8 cellular contexts compared by ENCODE assay signal in the genomic region with DNA sequence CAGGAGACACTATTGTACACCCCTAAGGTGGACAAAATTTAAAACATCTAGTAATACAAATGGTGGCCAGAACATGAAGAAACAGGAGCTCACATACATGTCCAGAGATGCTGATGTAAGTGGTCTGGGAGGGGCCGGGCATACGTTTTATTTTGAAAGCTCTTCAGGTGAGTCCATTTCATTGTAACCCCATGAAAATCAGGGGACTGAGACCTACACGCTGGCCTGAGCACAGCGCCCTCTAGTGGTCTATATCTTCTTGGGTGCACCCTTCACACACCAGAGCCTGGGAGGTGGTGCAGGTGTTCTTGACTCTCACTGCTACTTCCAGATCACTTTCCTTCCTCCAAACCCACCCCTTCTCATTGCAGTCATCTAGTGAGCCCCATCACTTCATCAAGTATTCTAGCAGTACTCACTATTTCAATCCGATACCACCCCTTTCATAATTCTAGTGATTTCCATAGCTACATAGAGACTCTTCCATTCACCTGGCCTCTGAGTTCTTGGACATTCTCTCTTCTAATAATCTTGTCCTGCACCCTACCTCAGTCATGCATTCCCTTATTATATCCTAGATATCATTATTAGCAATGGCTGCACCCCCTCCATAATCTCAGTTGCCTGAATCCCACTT. TPM values are rescaled to one million over a fixed set of nuclear protein-coding genes. Genes with fewer than 3 reads are reported as not detected.
DNase-seq lines count a peak whose midpoint lies in the region; ATAC-seq, FAIRE-seq and TF ChIP-seq lines count a peak whose summit lies in the region.

No MANE protein-coding gene starts in this region.

- no peak overlapping the region for H3K4me3 Mint-ChIP-seq in CD4-positive, alpha-beta T cell
- H3K4me3 Mint-ChIP-seq in WTC11 (no peak overlapping the region), chondrocyte (ENCODE audit: unreplicated experiment) (no peak overlapping the region), natural killer cell (no peak overlapping the region)

- peaks cover 43% of the 10 kb centered on the region for H3K4me1 Mint-ChIP-seq in CD4-positive, alpha-beta T cell (ENCODE audit: low read depth)
- peaks cover 23% of the 10 kb centered on the region for H3K4me1 Mint-ChIP-seq in WTC11
- peaks cover 31% of the 10 kb centered on the region for H3K4me1 Mint-ChIP-seq in chondrocyte (ENCODE audit: low read depth)
- peaks cover 0 to 7% of the 10 kb centered on the region in 2 donors for H3K4me1 Mint-ChIP-seq in natural killer cell

- H3K9me3 Mint-ChIP-seq in CD4-positive, alpha-beta T cell, result no peaks in the 10 kb centered on the region
- H3K9me3 Mint-ChIP-seq in WTC11 (no peaks in the 10 kb centered on the region), chondrocyte (ENCODE audit: low read depth) (no peaks in the 10 kb centered on the region), natural killer cell (no peaks in the 10 kb centered on the region)

- intact Hi-C loops in CD4-positive, alpha-beta T cell (cut with DNase I, micrococcal nuclease), result loop anchor here in 1 of 2 experiments (1.0 kb wide), 1 partner anchor 102 kb away; no protein-coding TSS in a partner anchor
- intact Hi-C loops in natural killer cell (cut with micrococcal nuclease), result loop anchor here (1.0 to 5.0 kb wide), 2 partner anchors 102 to 799 kb away; no protein-coding TSS in a partner anchor

- H3K36me3 Mint-ChIP-seq in CD4-positive, alpha-beta T cell (ENCODE audit: low read depth), result no peaks in the 10 kb centered on the region
- H3K36me3 Mint-ChIP-seq in WTC11, result no peaks in the 10 kb centered on the region
- H3K36me3 Mint-ChIP-seq in chondrocyte (ENCODE audit: low read depth), result no peaks in the 10 kb centered on the region
- H3K36me3 Mint-ChIP-seq in natural killer cell, result no peaks in the 10 kb centered on the region

- H3K27ac ChIP-seq in CD4-positive, alpha-beta T cell (ENCODE audit: low read depth, low read length), result no peak overlapping the region

- peak; percentile 91 for FAIRE-seq in GM19239 (lab: Jason Lieb, UNC)

- no peak for ATAC-seq in CD4-positive, alpha-beta T cell (ENCODE audit: poor library complexity)
- ATAC-seq in WTC11 (peak; percentile 96), natural killer cell (peak; percentile 73 to 85 (median 80)), HG03108 (IDR thresholded peaks at IDR 0.05; ENCODE audit: unreplicated experiment) (no peak), HG02763 (IDR thresholded peaks at IDR 0.05; ENCODE audit: unreplicated experiment) (no peak)

- peak overlapping the region; percentile 4 for H3K27ac Mint-ChIP-seq in CD4-positive, alpha-beta T cell
- H3K27ac Mint-ChIP-seq in WTC11, result no peak overlapping the region
- H3K27ac Mint-ChIP-seq in chondrocyte (ENCODE audit: unreplicated experiment), result no peak overlapping the region
- no peak overlapping the region for H3K27ac Mint-ChIP-seq in natural killer cell

- POLR2A ChIA-PET in CD4-positive, alpha-beta T cell (lab: Charles Lee), result interaction anchor here (0.9 kb wide), 1 partner anchor 102 kb away, joined by 4 read pairs; no protein-coding TSS in a partner anchor
- POLR2A ChIA-PET in WTC11 (lab: Charles Lee), result no interaction called here

- peak; percentile 28 to 54 (median 40) for DNase-seq in CD4-positive, alpha-beta T cell
- DNase-seq in GM19239 (ENCODE audit: insufficient read length, low spot score), result peak; percentile 46
- DNase-seq in KBM-7, result peak; percentile 69
- DNase-seq in WTC11 (ENCODE audit: low spot score), result peak; percentile 76
- no peak for DNase-seq in chondrocyte (ENCODE audit: low spot score)
- peak; percentile 46 for DNase-seq in natural killer cell

- H3K27me3 ChIP-seq in CD4-positive, alpha-beta T cell (ENCODE audit: control insufficient read depth, insufficient read depth, low read length), result no peaks in the 10 kb centered on the region

- CTCF ChIA-PET in CD4-positive, alpha-beta T cell (lab: Charles Lee), result interaction anchor here (0.7 to 2.8 kb wide), 8 partner anchors 14 to 1423 kb away, joined by 3 to 30 read pairs (median 6); a partner anchor contains a TSS
- CTCF ChIA-PET in WTC11 (lab: Charles Lee), result interaction anchor here (0.6 to 1.9 kb wide), 32 partner anchors 10 to 792 kb away, joined by 3 to 45 read pairs (median 4); a partner anchor contains a TSS

- in situ Hi-C loops in KBM-7 (cut with MboI; ENCODE audit: low pct_unique_long_range_greater_than_20kb, low sequenced_read_pairs), result loop anchor here (25.0 kb wide), 1 partner anchor 99 kb away; no protein-coding TSS in a partner anchor

- H3K9me3 ChIP-seq in CD4-positive, alpha-beta T cell (ENCODE audit: control insufficient read depth, low read length), result no peaks in the 10 kb centered on the region

- peaks cover 14% of the 10 kb centered on the region for H3K27me3 Mint-ChIP-seq in CD4-positive, alpha-beta T cell
- H3K27me3 Mint-ChIP-seq in WTC11 (ENCODE audit: low read depth) (peaks cover 5% of the 10 kb centered on the region; the same call in 1 of the 2 replicates), chondrocyte (ENCODE audit: low read depth) (no peaks in the 10 kb centered on the region), natural killer cell (ENCODE audit: low read depth in 2 of 2) (peaks cover 25 to 27% of the 10 kb centered on the region in 2 donors)

- peak; percentile 71 for TF ChIP-seq CTCF in CD4-positive, alpha-beta T cell (IDR thresholded peaks at IDR 0.05)
- TF ChIP-seq CTCF in WTC11 (IDR thresholded peaks at IDR 0.05), result peak; percentile 95
- peak; percentile 81 for TF ChIP-seq CTCF in chondrocyte (IDR thresholded peaks at IDR 0.05)
- peak; percentile 79 for TF ChIP-seq CTCF in natural killer cell (IDR thresholded peaks at IDR 0.05)

TF ChIP-seq in WTC11, 78 proteins besides CTCF, POLR2A, EP300 and RAD21 (continues in another document):
- TF ChIP-seq ESRRA (CRISPR knock-in tag; IDR thresholded peaks at IDR 0.05; ENCODE audit: borderline replicate concordance) (no peak), JUN (CRISPR knock-in tag; IDR thresholded peaks at IDR 0.05) (no peak), ZNF671 (CRISPR knock-in tag; IDR thresholded peaks at IDR 0.05) (no peak), ZNF232 (CRISPR knock-in tag; IDR thresholded peaks at IDR 0.05) (no peak), ZNF121 (CRISPR knock-in tag; IDR thresholded peaks at IDR 0.05) (no peak), ZNF317 (CRISPR knock-in tag; IDR thresholded peaks at IDR 0.05; ENCODE audit: borderline replicate concordance, low read depth) (no peak)
- TF ChIP-seq, protein P1, sequence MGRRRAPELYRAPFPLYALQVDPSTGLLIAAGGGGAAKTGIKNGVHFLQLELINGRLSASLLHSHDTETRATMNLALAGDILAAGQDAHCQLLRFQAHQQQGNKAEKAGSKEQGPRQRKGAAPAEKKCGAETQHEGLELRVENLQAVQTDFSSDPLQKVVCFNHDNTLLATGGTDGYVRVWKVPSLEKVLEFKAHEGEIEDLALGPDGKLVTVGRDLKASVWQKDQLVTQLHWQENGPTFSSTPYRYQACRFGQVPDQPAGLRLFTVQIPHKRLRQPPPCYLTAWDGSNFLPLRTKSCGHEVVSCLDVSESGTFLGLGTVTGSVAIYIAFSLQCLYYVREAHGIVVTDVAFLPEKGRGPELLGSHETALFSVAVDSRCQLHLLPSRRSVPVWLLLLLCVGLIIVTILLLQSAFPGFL (CRISPR knock-in tag; IDR thresholded peaks at IDR 0.05; ENCODE audit: borderline replicate concordance), result no peak
- TF ChIP-seq, protein P2, sequence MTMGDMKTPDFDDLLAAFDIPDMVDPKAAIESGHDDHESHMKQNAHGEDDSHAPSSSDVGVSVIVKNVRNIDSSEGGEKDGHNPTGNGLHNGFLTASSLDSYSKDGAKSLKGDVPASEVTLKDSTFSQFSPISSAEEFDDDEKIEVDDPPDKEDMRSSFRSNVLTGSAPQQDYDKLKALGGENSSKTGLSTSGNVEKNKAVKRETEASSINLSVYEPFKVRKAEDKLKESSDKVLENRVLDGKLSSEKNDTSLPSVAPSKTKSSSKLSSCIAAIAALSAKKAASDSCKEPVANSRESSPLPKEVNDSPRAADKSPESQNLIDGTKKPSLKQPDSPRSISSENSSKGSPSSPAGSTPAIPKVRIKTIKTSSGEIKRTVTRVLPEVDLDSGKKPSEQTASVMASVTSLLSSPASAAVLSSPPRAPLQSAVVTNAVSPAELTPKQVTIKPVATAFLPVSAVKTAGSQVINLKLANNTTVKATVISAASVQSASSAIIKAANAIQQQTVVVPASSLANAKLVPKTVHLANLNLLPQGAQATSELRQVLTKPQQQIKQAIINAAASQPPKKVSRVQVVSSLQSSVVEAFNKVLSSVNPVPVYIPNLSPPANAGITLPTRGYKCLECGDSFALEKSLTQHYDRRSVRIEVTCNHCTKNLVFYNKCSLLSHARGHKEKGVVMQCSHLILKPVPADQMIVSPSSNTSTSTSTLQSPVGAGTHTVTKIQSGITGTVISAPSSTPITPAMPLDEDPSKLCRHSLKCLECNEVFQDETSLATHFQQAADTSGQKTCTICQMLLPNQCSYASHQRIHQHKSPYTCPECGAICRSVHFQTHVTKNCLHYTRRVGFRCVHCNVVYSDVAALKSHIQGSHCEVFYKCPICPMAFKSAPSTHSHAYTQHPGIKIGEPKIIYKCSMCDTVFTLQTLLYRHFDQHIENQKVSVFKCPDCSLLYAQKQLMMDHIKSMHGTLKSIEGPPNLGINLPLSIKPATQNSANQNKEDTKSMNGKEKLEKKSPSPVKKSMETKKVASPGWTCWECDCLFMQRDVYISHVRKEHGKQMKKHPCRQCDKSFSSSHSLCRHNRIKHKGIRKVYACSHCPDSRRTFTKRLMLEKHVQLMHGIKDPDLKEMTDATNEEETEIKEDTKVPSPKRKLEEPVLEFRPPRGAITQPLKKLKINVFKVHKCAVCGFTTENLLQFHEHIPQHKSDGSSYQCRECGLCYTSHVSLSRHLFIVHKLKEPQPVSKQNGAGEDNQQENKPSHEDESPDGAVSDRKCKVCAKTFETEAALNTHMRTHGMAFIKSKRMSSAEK (CRISPR knock-in tag; IDR thresholded peaks at IDR 0.05; ENCODE audit: borderline replicate concordance), result no peak

RNA-seq across cellular contexts. Expression of a gene that starts 4.3 kb away (rescaled TPM):
- 1 to 10 TPM in 1 of 2 experiments, under 1 TPM in 1; 0.69 to 1.3 TPM for total RNA-seq in CD4-positive, alpha-beta T cell
- 0.11 to 0.25 TPM (median 0.11 TPM) in 3 replicates for total RNA-seq in WTC11 (2021)
- 2.0 to 2.9 TPM (median 2.6 TPM) in 3 replicates for total RNA-seq in chondrocyte
- 1 to 10 TPM; 6.3 to 9.8 (median 6.8) TPM for total RNA-seq in natural killer cell

RNA-seq across cellular contexts. Expression of a gene that starts 6.7 kb away (rescaled TPM):
- total RNA-seq in CD4-positive, alpha-beta T cell, result not detected
- total RNA-seq in WTC11 (2021) (13.8 to 17.6 TPM (median 15.7 TPM) in 3 replicates), chondrocyte (223 to 245 TPM (median 230 TPM) in 3 replicates), natural killer cell (under 1 TPM in 2 of 3 donors, not detected in 1; 0.31 to 0.70 TPM)

RNA-seq across cellular contexts. Expression of a gene that starts 56.3 kb away (rescaled TPM):
- 10 to 100 TPM; 16.2 to 16.3 TPM for total RNA-seq in CD4-positive, alpha-beta T cell
- total RNA-seq in WTC11 (2021) (0.28 to 0.34 TPM in 2 of 3 replicates, not detected in the other), chondrocyte (0.15 to 1.1 TPM (median 0.38 TPM) in 3 replicates), natural killer cell (10 to 100 TPM; 25.6 to 51.5 (median 30.0) TPM)

Comparison
In these comparisons a context has a peak if more than half of its experiments do, and no peak if none do; other contexts are left out.
1. ATAC-seq: peak in WTC11 (single experiment) and natural killer cell (3 of 3); none in CD4-positive, alpha-beta T cell (single experiment), HG03108 (single experiment) and HG02763 (single experiment).
2. RNA of a gene that starts 6.7 kb away (total RNA-seq): 223 to 245 TPM in chondrocyte; 13.8 to 17.6 TPM in WTC11, 0.31 to 0.70 TPM in natural killer cell and not detected in CD4-positive, alpha-beta T cell; every median in the first group is over 10 times any median in the second.
3. Peak in every context shown above with its lines, with median percentiles within 50 percentile points of each other: CTCF ChIP-seq.